17 cellular contexts compared by ENCODE assay signal in genomic region chr15:57477736-57478522, GRCh38.
A peak's percentile ranks its signal among the peaks of the same experiment; 100 is the strongest.
DNase-seq lines count a peak whose midpoint lies in the region; ATAC-seq and TF ChIP-seq lines count a peak whose summit lies in the region.
"Had no signal": no experiment of that assay in that cellular context is flagged by ENCODE, and none has a peak within 500 bp of the region (broad histone marks: within the 10 kb centered on the region; RNA-seq: fewer than 3 reads in every experiment).

No MANE protein-coding gene starts in this region.

- ATAC-seq in DND-41 (ENCODE audit: insufficient read depth, low read depth) (peak; percentile 49; the same call in 1 of the 3 replicates), body of pancreas (peak; percentile 91), mucosa of descending colon (peak; percentile 85), HG03280 (IDR thresholded peaks at IDR 0.05; ENCODE audit: unreplicated experiment) (no peak)
- ATAC-seq: activated T-helper 17 cell treated with anti-CD3 and anti-CD28 coated beads, Interleukin-2, amount 50 U/mL, for 72 hours; foreskin keratinocyte; HCT116 had no signal

- DNase-seq in DND-41, result no peak
- peak; percentile 53 for DNase-seq in H7
- DNase-seq in body of pancreas, result peak; percentile 77 to 92 (median 84)
- DNase-seq in mucosa of descending colon, result no peak
- DNase-seq in NCI-H2029 treated with DMSO at 0.1 percent for 48 hours (lab: John Stamatoyannopoulos, UW), result no peak
- DNase-seq in OCI-M2 (lab: John Stamatoyannopoulos, UW; ENCODE audit: unreplicated experiment), result no peak
- DNase-seq in NCI-H1436 treated with DMSO at 0.1 percent for 48 hours (lab: John Stamatoyannopoulos, UW), result no peak
- DNase-seq: activated B cell treated with CpG ODN at 0.5 μM for 24 hours; AML-193; foreskin keratinocyte; NCI-H2107; stimulated activated CD4-positive, alpha-beta T cell treated with anti-CD3 and anti-CD28 coated beads, Interleukin-15, amount 100 ng/mL, for 24 hours; stimulated activated naive CD4-positive, alpha-beta T cell had no signal

- H3K27ac ChIP-seq in DND-41 (ENCODE audit: low read length), result no peak overlapping the region
- peak overlapping the region; percentile 65 to 92 (median 84) for H3K27ac ChIP-seq in body of pancreas
- H3K27ac ChIP-seq: foreskin keratinocyte, RWPE1 had no signal

- no peaks in the 10 kb centered on the region; the same call in 1 of the 2 replicates for H4K20me1 ChIP-seq in DND-41 (ENCODE audit: insufficient read depth, low read length)

- no peaks in the 10 kb centered on the region for H3K79me2 ChIP-seq in DND-41 (ENCODE audit: insufficient read depth, low read length)

- H3K36me3 ChIP-seq in DND-41 (ENCODE audit: insufficient read depth, low read length), result no peaks in the 10 kb centered on the region
- peaks cover 3% of the 10 kb centered on the region for H3K36me3 ChIP-seq in H7 (replicated peaks; ENCODE audit: control insufficient read depth, insufficient read depth, low read length)
- H3K36me3 ChIP-seq in body of pancreas (replicated peaks in 1 of 2; ENCODE audit: insufficient read depth in 1 of 2, low read depth in 2 of 2), result no peaks in the 10 kb centered on the region
- no peaks in the 10 kb centered on the region for H3K36me3 ChIP-seq in mucosa of descending colon (ENCODE audit: low read depth)

- intact Hi-C loops in body of pancreas (cut with DNase I), result no loop called here
- intact Hi-C loops in mucosa of descending colon (cut with DNase I, micrococcal nuclease), result no loop called here

- H3K4me3 ChIP-seq in DND-41 (ENCODE audit: low read depth in 1 of 2, low read length in 2 of 2), result no peak overlapping the region
- H3K4me3 ChIP-seq in H7 (ENCODE audit: insufficient read depth, low read depth, low read length), result no peak overlapping the region
- no peak overlapping the region for H3K4me3 ChIP-seq in body of pancreas
- H3K4me3 ChIP-seq in mucosa of descending colon, result no peak overlapping the region

- no peak overlapping the region for H3K4me2 ChIP-seq in DND-41 (ENCODE audit: insufficient read depth, low read length)

- TF ChIP-seq POLR2A in body of pancreas (IDR thresholded peaks at IDR 0.05), result peak in 2 of 3 donors; percentile 38 to 49

- H3K4me1 ChIP-seq in DND-41 (ENCODE audit: insufficient read depth, low read length), result no peaks in the 10 kb centered on the region
- peaks cover 73% of the 10 kb centered on the region for H3K4me1 ChIP-seq in body of pancreas
- no peaks in the 10 kb centered on the region for H3K4me1 ChIP-seq in mucosa of descending colon (ENCODE audit: low read depth)

- TF ChIP-seq CTCF in DND-41 (IDR thresholded peaks at IDR 0.05; ENCODE audit: borderline replicate concordance, extremely low read depth, low read length, poor library complexity, severe bottlenecking) (no peak), body of pancreas (IDR thresholded peaks at IDR 0.05) (peak in 1 of 7 experiments; percentile 18), mucosa of descending colon (IDR thresholded peaks at IDR 0.05) (no peak)

- H3K27me3 ChIP-seq in DND-41 (ENCODE audit: insufficient read depth, low read length, poor library complexity) (peaks cover 23% of the 10 kb centered on the region), H7 (ENCODE audit: control insufficient read depth, insufficient read depth, low read length) (no peaks in the 10 kb centered on the region), body of pancreas (no peaks in the 10 kb centered on the region)
- H3K27me3 ChIP-seq: foreskin keratinocyte had no signal

- no peak overlapping the region for H3K9ac ChIP-seq in DND-41 (ENCODE audit: low read depth, low read length)

- no peaks in the 10 kb centered on the region for H3K9me3 ChIP-seq in DND-41 (ENCODE audit: insufficient read depth, low read length, severe bottlenecking)
- no peaks in the 10 kb centered on the region for H3K9me3 ChIP-seq in body of pancreas
- H3K9me3 ChIP-seq in mucosa of descending colon, result no peaks in the 10 kb centered on the region

- H2AFZ ChIP-seq in DND-41 (ENCODE audit: low read depth, low read length), result no peak overlapping the region

- 17 to 22% methylated on average over 8 to 9 of the region's 9 CpGs for WGBS in body of pancreas, 2 donors

Comparison
In these comparisons a context has a peak if more than half of its experiments do, and no peak if none do; other contexts are left out.
1. DNase-seq: peak in H7 (single experiment) and body of pancreas (4 of 4); none in DND-41 (single experiment), mucosa of descending colon (0 of 3), NCI-H2029 treated with DMSO at 0.1 percent for 48 hours (single experiment), OCI-M2 (single experiment) and NCI-H1436 treated with DMSO at 0.1 percent for 48 hours (single experiment).